Comparison of ENCODE assay signal across 18 cellular contexts in the genomic region with DNA sequence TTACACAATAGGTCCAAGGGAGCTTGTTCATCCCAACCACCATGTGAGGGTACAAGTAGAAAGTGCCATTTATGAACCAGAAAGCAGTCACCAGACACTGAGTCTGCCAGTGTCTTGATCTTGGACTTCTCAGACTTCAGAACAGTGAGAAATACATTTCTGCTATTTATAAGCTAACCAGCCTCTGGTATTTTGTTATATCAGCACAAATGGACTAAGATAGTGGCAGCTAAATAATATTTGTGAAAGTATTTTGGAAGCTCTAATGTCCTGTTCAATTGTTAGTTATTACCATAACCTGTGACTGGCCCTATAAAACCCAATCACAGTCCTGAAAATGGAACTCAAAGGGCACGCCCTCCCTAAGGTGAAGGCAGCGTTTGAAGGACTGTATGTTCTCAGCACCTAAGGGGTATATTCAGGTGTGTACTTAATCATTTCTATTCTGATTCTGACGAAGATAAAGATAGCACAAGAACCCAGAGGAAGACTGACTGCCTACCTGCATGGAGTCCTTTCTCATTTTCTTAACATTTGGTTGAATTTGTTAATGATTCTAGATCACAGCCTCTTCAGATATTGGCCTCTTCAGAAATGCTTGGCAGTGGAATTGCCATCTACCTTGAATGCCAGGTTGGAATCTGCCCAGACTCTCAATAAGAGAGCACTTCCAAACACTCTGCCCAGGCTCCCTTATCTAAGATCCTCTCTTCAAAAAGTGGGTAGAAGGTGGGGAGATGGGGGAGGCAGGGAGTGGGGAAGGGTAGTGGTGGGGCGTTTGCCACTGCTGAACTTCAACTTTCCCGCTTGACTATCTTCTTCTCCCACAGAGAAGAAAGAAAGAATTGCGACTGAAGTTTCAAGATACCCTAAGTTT.
A peak's percentile ranks its signal among the peaks of the same experiment; 100 is the strongest.
DNase-seq lines count a peak whose midpoint lies in the region; ATAC-seq, FAIRE-seq and TF ChIP-seq lines count a peak whose summit lies in the region.
"Had no signal": no experiment of that assay in that cellular context is flagged by ENCODE, and none has a peak within 500 bp of the region (broad histone marks: within the 10 kb centered on the region; RNA-seq: fewer than 3 reads in every experiment).

No MANE protein-coding gene starts in this region.

- H3K14ac ChIP-seq in IMR-90 (replicated peaks; ENCODE audit: low read depth, low read length): no peak overlapping the region

- H3K9ac ChIP-seq in IMR-90 (ENCODE audit: low read depth, low read length): no peak overlapping the region
- H3K9ac ChIP-seq: GM23248 had no signal

- no peak overlapping the region for H2AK5ac ChIP-seq in IMR-90 (ENCODE audit: low read depth, low read length)

- no peak overlapping the region for H3K4ac ChIP-seq in IMR-90 (ENCODE audit: low read depth, low read length)

- no peak for FAIRE-seq in A549 (lab: Jason Lieb, UNC)
- FAIRE-seq: A204.1, D721Med, G401.6, GM12891 had no signal

- H2AK9ac ChIP-seq in IMR-90 (replicated peaks; ENCODE audit: low read depth, low read length, poor library complexity): no peak overlapping the region

- H3K18ac ChIP-seq in IMR-90 (ENCODE audit: low read depth, low read length): no peak overlapping the region

- TF ChIP-seq POLR2A in A549 (IDR thresholded peaks at IDR 0.05; ENCODE audit: low read length) (no peak), IMR-90 (IDR thresholded peaks at IDR 0.05; ENCODE audit: low read depth, low read length) (no peak), upper lobe of left lung (IDR thresholded peaks at IDR 0.05) (no peak)

- H3K9me3 ChIP-seq in A549: no peaks in the 10 kb centered on the region
- no peaks in the 10 kb centered on the region for H3K9me3 ChIP-seq in IMR-90 (ENCODE audit: control insufficient read depth, insufficient read depth, low read length)
- H3K9me3 ChIP-seq in left lung: no peaks in the 10 kb centered on the region
- no peaks in the 10 kb centered on the region for H3K9me3 ChIP-seq in upper lobe of left lung
- H3K9me3 ChIP-seq: Caco-2, HAP-1 had no signal

- TF ChIP-seq CTCF in A549 (IDR thresholded peaks at IDR 0.05): no peak
- TF ChIP-seq CTCF in IMR-90 (conservative IDR thresholded peaks at IDR 0.05; ENCODE audit: low read depth, low read length): no peak
- no peak for TF ChIP-seq CTCF in left lung (IDR thresholded peaks at IDR 0.05)
- no peak for TF ChIP-seq CTCF in upper lobe of left lung (IDR thresholded peaks at IDR 0.05)

- no peak overlapping the region for H3K56ac ChIP-seq in IMR-90 (ENCODE audit: extremely low read depth, insufficient read depth, low read length)

- WGBS in A549 (ENCODE audit: missing lambda C conversion rate): 69% methylated on average over 6 of the region's 6 CpGs
- no CpG with 5 or more reads among the region's 6 CpGs for WGBS in IMR-90 (ENCODE audit: extremely low coverage in 2 of 2, insufficient read length in 1 of 2), 2 experiments
- 65 to 75% methylated on average over 6 of the region's 6 CpGs for WGBS in upper lobe of left lung, 2 donors

- DNase-seq in A549 (ENCODE audit: low read depth in 1 of 2, low spot score in 1 of 2) (no peak), IMR-90 (no peak), left lung (no peak), upper lobe of left lung (no peak)
- DNase-seq in activated CD4-positive, alpha-beta T cell treated with anti-CD3 and anti-CD28 coated beads for 4 hours: no peak
- DNase-seq in activated T-cell treated with anti-CD3 and anti-CD28 coated beads, Interleukin-2, amount 50 U/mL, for 48 hours: no peak
- DNase-seq: AML-193; Caco-2; CD4-positive, alpha-beta T cell; GM23248 had no signal

- no peak for TF ChIP-seq RAD21 in A549 (conservative IDR thresholded peaks at IDR 0.05 in 1 of 2, IDR thresholded peaks at IDR 0.05 in 1 of 2)
- TF ChIP-seq RAD21 in IMR-90 (IDR thresholded peaks at IDR 0.05; ENCODE audit: low read length): no peak

- BruUV-seq in IMR-90 (replicated peaks; lab: Mats Ljungman, UMichigan): no TSS peak

- in situ Hi-C loops in IMR-90 (cut with MboI; ENCODE audit: low sequenced_read_pairs): no loop called here

- no peak overlapping the region for H3K27ac ChIP-seq in A549
- H3K27ac ChIP-seq in IMR-90 (ENCODE audit: insufficient read depth, low read length): no peak overlapping the region
- H3K27ac ChIP-seq in left lung: peak overlapping the region in 1 of 2 donors; percentile 21
- peak overlapping the region in 2 of 4 donors; percentile 25 to 61 for H3K27ac ChIP-seq in upper lobe of left lung
- H3K27ac ChIP-seq: C4-2B, GM23248, HL-60 had no signal

- dilution Hi-C loops in IMR-90 (cut with HindIII; ENCODE audit: low sequenced_read_pairs, unreplicated experiment): no loop called here

- CTCF ChIA-PET in A549 (lab: Yijun Ruan, JAX) (interaction anchor here (1.0 kb wide), 1 partner anchor 11 kb away, joined by 3 read pairs; no protein-coding TSS in a partner anchor), IMR-90 (lab: Yijun Ruan, JAX) (no interaction called here)

- intact Hi-C loops in IMR-90 (cut with micrococcal nuclease): no loop called here
- intact Hi-C loops in left lung (cut with DNase I): no loop called here

- H3K9me1 ChIP-seq in IMR-90 (ENCODE audit: insufficient read depth, low read length): peaks cover 12% of the 10 kb centered on the region

- H3K4me2 ChIP-seq in A549 (no peak overlapping the region), IMR-90 (ENCODE audit: low read depth, low read length) (no peak overlapping the region)

- H2BK20ac ChIP-seq in IMR-90 (ENCODE audit: low read depth, low read length): no peak overlapping the region

- ATAC-seq in A549 (no peak), IMR-90 (ENCODE audit: low read depth) (no peak), left lung (peak; percentile 78), upper lobe of left lung (ENCODE audit: low FRiP score in 2 of 2) (peak; percentile 34 to 75), GM18519 (IDR thresholded peaks at IDR 0.05; ENCODE audit: low FRiP score, unreplicated experiment) (no peak)

- H3K36me3 ChIP-seq in IMR-90 (ENCODE audit: control insufficient read depth, insufficient read depth, low read length) (no peaks in the 10 kb centered on the region), left lung (no peaks in the 10 kb centered on the region), upper lobe of left lung (no peaks in the 10 kb centered on the region)
- H3K36me3 ChIP-seq: HAP-1 had no signal

- H4K20me1 ChIP-seq in IMR-90 (ENCODE audit: insufficient read depth, low read length): no peaks in the 10 kb centered on the region

- H3K27me3 ChIP-seq in IMR-90 (ENCODE audit: control insufficient read depth, insufficient read depth, low read length): no peaks in the 10 kb centered on the region
- no peaks in the 10 kb centered on the region for H3K27me3 ChIP-seq in left lung
- no peaks in the 10 kb centered on the region for H3K27me3 ChIP-seq in upper lobe of left lung

- H3K4me1 ChIP-seq in A549: peaks cover 7% of the 10 kb centered on the region; the same call in 1 of the 3 replicates
- peaks cover 10% of the 10 kb centered on the region for H3K4me1 ChIP-seq in IMR-90 (ENCODE audit: control insufficient read depth, insufficient read depth, low read length)
- H3K4me1 ChIP-seq in left lung: peaks cover 4 to 6% of the 10 kb centered on the region in 2 donors
- H3K4me1 ChIP-seq in upper lobe of left lung: peaks cover 0 to 32% (median 18%) of the 10 kb centered on the region in 4 donors
- H3K4me1 ChIP-seq: Caco-2, HAP-1 had no signal

- H3K23ac ChIP-seq in IMR-90 (ENCODE audit: low read depth, low read length): no peak overlapping the region

- no peak overlapping the region for H2BK5ac ChIP-seq in IMR-90 (ENCODE audit: low read depth, low read length, poor library complexity, severe bottlenecking)

- H3K79me1 ChIP-seq in IMR-90 (ENCODE audit: low read depth in 1 of 2, low read length in 2 of 2): no peaks in the 10 kb centered on the region

- H3K4me3 ChIP-seq in A549: no peak overlapping the region
- H3K4me3 ChIP-seq in IMR-90 (ENCODE audit: insufficient read depth, low read depth, low read length): no peak overlapping the region
- no peak overlapping the region for H3K4me3 ChIP-seq in left lung
- no peak overlapping the region for H3K4me3 ChIP-seq in upper lobe of left lung
- H3K4me3 ChIP-seq: GM23248, HAP-1 had no signal

- H2BK120ac ChIP-seq in IMR-90 (ENCODE audit: low read depth, low read length): no peak overlapping the region

- POLR2A ChIA-PET in A549 (lab: Yijun Ruan, JAX): no interaction called here
- POLR2A ChIA-PET in IMR-90 (lab: Charles Lee; ENCODE audit: unreplicated experiment): no interaction called here

- H2BK15ac ChIP-seq in IMR-90 (ENCODE audit: low read depth, low read length): no peak overlapping the region

- TF ChIP-seq EP300 in A549 (IDR thresholded peaks at IDR 0.05): no peak
- TF ChIP-seq EP300 in upper lobe of left lung (IDR thresholded peaks at IDR 0.05): no peak

- H4K91ac ChIP-seq in IMR-90 (ENCODE audit: insufficient read depth, low read depth, low read length): no peak overlapping the region

- no peak overlapping the region for H4K8ac ChIP-seq in IMR-90 (ENCODE audit: low read depth in 2 of 2, low read length in 2 of 2)

- H2AFZ ChIP-seq in IMR-90 (replicated peaks; ENCODE audit: low read length, poor library complexity): no peak overlapping the region
- H2AFZ ChIP-seq: GM23248 had no signal

- H4K5ac ChIP-seq in IMR-90 (ENCODE audit: low read depth, low read length): no peak overlapping the region

TF ChIP-seq in A549, 52 proteins besides CTCF, POLR2A, EP300 and RAD21:
- TF ChIP-seq MAFK (IDR thresholded peaks at IDR 0.05; ENCODE audit: partially characterized antibody) (peak; percentile 80), HOXA7 (CRISPR knock-in tag; IDR thresholded peaks at IDR 0.05) (no peak)
TF ChIP-seq in A549: peak in this region for 1.

TF ChIP-seq in IMR-90, 13 proteins besides CTCF, POLR2A, EP300 and RAD21:
- TF ChIP-seq SMC3 (IDR thresholded peaks at IDR 0.05; ENCODE audit: low read depth, low read length) (no peak), MAFK (IDR thresholded peaks at IDR 0.05; ENCODE audit: low read depth, low read length) (peak; percentile 59), CHD1 (IDR thresholded peaks at IDR 0.05; ENCODE audit: low read depth, low read length) (no peak)

Comparison
In these comparisons a context has a peak if more than half of its experiments do, and no peak if none do; other contexts are left out.
1. ATAC-seq: peak in left lung (single experiment) and upper lobe of left lung (2 of 2); none in A549 (0 of 2), IMR-90 (single experiment) and GM18519 (single experiment).